1 cellular context compared by ENCODE assay signal in the genomic region with DNA sequence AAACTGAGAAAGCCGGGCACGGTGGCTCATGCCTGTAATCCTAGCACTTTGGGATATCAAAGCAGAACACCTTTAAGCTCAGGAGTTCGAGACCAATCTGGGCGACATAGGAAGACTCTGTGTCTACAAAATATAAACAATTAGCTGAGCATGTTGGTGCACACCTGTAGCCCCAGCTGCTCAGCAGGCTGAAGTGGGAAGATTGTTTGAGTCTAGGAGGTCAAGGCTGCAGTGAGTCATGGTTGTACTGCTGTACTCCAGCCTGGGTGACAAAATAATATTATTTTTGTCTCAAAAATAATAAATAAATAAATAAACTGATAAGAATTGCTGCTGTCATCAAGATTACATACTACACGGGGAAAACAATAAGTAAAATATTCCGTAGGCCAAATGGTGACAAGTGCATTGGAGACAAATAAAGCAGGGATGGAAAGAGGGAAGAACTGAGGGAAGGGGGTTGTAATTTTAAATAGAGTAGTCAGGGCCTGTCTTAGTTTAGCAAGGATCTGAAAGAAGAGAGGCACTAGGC.
TF ChIP-seq lines count a peak whose summit lies in the region.

No MANE protein-coding gene starts in this region.

TF ChIP-seq in HepG2, 621 proteins besides CTCF, POLR2A, EP300 and RAD21 (continued from another document and continues in another):
- TF ChIP-seq, protein P1, sequence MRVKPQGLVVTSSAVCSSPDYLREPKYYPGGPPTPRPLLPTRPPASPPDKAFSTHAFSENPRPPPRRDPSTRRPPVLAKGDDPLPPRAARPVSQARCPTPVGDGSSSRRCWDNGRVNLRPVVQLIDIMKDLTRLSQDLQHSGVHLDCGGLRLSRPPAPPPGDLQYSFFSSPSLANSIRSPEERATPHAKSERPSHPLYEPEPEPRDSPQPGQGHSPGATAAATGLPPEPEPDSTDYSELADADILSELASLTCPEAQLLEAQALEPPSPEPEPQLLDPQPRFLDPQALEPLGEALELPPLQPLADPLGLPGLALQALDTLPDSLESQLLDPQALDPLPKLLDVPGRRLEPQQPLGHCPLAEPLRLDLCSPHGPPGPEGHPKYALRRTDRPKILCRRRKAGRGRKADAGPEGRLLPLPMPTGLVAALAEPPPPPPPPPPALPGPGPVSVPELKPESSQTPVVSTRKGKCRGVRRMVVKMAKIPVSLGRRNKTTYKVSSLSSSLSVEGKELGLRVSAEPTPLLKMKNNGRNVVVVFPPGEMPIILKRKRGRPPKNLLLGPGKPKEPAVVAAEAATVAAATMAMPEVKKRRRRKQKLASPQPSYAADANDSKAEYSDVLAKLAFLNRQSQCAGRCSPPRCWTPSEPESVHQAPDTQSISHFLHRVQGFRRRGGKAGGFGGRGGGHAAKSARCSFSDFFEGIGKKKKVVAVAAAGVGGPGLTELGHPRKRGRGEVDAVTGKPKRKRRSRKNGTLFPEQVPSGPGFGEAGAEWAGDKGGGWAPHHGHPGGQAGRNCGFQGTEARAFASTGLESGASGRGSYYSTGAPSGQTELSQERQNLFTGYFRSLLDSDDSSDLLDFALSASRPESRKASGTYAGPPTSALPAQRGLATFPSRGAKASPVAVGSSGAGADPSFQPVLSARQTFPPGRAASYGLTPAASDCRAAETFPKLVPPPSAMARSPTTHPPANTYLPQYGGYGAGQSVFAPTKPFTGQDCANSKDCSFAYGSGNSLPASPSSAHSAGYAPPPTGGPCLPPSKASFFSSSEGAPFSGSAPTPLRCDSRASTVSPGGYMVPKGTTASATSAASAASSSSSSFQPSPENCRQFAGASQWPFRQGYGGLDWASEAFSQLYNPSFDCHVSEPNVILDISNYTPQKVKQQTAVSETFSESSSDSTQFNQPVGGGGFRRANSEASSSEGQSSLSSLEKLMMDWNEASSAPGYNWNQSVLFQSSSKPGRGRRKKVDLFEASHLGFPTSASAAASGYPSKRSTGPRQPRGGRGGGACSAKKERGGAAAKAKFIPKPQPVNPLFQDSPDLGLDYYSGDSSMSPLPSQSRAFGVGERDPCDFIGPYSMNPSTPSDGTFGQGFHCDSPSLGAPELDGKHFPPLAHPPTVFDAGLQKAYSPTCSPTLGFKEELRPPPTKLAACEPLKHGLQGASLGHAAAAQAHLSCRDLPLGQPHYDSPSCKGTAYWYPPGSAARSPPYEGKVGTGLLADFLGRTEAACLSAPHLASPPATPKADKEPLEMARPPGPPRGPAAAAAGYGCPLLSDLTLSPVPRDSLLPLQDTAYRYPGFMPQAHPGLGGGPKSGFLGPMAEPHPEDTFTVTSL (CRISPR knock-in tag; IDR thresholded peaks at IDR 0.05; ENCODE audit: borderline replicate concordance), result no peak; the same call in 1 of the 2 replicates
- TF ChIP-seq RXRB (CRISPR knock-in tag; IDR thresholded peaks at IDR 0.05; ENCODE audit: borderline replicate concordance) (peak; percentile 43; the same call in 1 of the 2 replicates), ZNF10 (CRISPR knock-in tag; IDR thresholded peaks at IDR 0.05; ENCODE audit: borderline replicate concordance, low read depth) (no peak), ZNF781 (CRISPR knock-in tag; IDR thresholded peaks at IDR 0.05; ENCODE audit: borderline replicate concordance, not compliant biosample characterization) (no peak), MED1 (CRISPR knock-in tag; IDR thresholded peaks at IDR 0.05) (peak; percentile 57), FOSL1 (CRISPR knock-in tag; IDR thresholded peaks at IDR 0.05; ENCODE audit: borderline replicate concordance) (peak; percentile 70; the same call in 1 of the 2 replicates), ATM (IDR thresholded peaks at IDR 0.05; ENCODE audit: borderline replicate concordance) (no peak), FOXP1 (IDR thresholded peaks at IDR 0.05) (no peak), FOXP1 (CRISPR knock-in tag; IDR thresholded peaks at IDR 0.05) (peak; percentile 79), MAFF (IDR thresholded peaks at IDR 0.05; ENCODE audit: low read depth, low read length) (peak; percentile 58), SALL1 (CRISPR knock-in tag; IDR thresholded peaks at IDR 0.05) (peak; percentile 92), ZNF230 (CRISPR knock-in tag; IDR thresholded peaks at IDR 0.05) (no peak), MXI1 (IDR thresholded peaks at IDR 0.05; ENCODE audit: borderline replicate concordance, low read depth, low read length) (0 out of 3 replicates have a peak, but pooled peaks have one; percentile 16), FOXA3 (CRISPR knock-in tag; IDR thresholded peaks at IDR 0.05) (peak; percentile 21; the same call in 1 of the 2 replicates), ZMAT3 (CRISPR knock-in tag; conservative IDR thresholded peaks at IDR 0.05) (no peak), MAFK (conservative IDR thresholded peaks at IDR 0.05 in 1 of 2, IDR thresholded peaks at IDR 0.05 in 1 of 2; ENCODE audit: low read length in 2 of 2) (peak; percentile 51 to 79; a peak in 3 of 4 replicates), ZNF569 (CRISPR knock-in tag; IDR thresholded peaks at IDR 0.05; ENCODE audit: borderline replicate concordance) (no peak), SMAD3 (CRISPR knock-in tag; IDR thresholded peaks at IDR 0.05) (0 out of 2 replicates have a peak, but pooled peaks have one; percentile 46), CENPX (CRISPR knock-in tag; IDR thresholded peaks at IDR 0.05) (no peak), NR2F1 (CRISPR knock-in tag; IDR thresholded peaks at IDR 0.05) (peak in 1 of 2 experiments; percentile 52; a peak in 1 of 4 replicates), KDM6A (CRISPR knock-in tag; IDR thresholded peaks at IDR 0.05; ENCODE audit: low read depth) (no peak), PPARG (CRISPR knock-in tag; conservative IDR thresholded peaks at IDR 0.05) (no peak), NR2F6 (IDR thresholded peaks at IDR 0.05) (peak; percentile 53; the same call in 1 of the 2 replicates), NR2F6 (CRISPR knock-in tag; IDR thresholded peaks at IDR 0.05) (peak; percentile 66), FOXO1 (CRISPR knock-in tag; IDR thresholded peaks at IDR 0.05) (peak; percentile 30; the same call in 1 of the 2 replicates), BORCS8-MEF2B (CRISPR knock-in tag; IDR thresholded peaks at IDR 0.05) (no peak), ZNF253 (CRISPR knock-in tag; IDR thresholded peaks at IDR 0.05; ENCODE audit: borderline replicate concordance) (no peak)
- TF ChIP-seq, protein P2, sequence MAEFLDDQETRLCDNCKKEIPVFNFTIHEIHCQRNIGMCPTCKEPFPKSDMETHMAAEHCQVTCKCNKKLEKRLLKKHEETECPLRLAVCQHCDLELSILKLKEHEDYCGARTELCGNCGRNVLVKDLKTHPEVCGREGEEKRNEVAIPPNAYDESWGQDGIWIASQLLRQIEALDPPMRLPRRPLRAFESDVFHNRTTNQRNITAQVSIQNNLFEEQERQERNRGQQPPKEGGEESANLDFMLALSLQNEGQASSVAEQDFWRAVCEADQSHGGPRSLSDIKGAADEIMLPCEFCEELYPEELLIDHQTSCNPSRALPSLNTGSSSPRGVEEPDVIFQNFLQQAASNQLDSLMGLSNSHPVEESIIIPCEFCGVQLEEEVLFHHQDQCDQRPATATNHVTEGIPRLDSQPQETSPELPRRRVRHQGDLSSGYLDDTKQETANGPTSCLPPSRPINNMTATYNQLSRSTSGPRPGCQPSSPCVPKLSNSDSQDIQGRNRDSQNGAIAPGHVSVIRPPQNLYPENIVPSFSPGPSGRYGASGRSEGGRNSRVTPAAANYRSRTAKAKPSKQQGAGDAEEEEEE (CRISPR knock-in tag; IDR thresholded peaks at IDR 0.05; ENCODE audit: borderline replicate concordance), result no peak
- TF ChIP-seq, protein P3, sequence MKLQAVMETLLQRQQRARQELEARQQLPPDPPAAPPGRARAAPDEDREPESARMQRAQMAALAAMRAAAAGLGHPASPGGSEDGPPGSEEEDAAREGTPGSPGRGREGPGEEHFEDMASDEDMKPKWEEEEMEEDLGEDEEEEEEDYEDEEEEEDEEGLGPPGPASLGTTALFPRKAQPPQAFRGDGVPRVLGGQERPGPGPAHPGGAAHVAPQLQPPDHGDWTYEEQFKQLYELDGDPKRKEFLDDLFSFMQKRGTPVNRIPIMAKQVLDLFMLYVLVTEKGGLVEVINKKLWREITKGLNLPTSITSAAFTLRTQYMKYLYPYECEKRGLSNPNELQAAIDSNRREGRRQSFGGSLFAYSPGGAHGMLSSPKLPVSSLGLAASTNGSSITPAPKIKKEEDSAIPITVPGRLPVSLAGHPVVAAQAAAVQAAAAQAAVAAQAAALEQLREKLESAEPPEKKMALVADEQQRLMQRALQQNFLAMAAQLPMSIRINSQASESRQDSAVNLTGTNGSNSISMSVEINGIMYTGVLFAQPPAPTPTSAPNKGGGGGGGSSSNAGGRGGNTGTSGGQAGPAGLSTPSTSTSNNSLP (IDR thresholded peaks at IDR 0.05; ENCODE audit: low read depth, low read length), result no peak
- TF ChIP-seq, protein P4, sequence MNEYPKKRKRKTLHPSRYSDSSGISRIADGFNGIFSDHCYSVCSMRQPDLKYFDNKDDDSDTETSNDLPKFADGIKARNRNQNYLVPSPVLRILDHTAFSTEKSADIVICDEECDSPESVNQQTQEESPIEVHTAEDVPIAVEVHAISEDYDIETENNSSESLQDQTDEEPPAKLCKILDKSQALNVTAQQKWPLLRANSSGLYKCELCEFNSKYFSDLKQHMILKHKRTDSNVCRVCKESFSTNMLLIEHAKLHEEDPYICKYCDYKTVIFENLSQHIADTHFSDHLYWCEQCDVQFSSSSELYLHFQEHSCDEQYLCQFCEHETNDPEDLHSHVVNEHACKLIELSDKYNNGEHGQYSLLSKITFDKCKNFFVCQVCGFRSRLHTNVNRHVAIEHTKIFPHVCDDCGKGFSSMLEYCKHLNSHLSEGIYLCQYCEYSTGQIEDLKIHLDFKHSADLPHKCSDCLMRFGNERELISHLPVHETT (CRISPR knock-in tag; conservative IDR thresholded peaks at IDR 0.05), result no peak
- TF ChIP-seq, protein P5, sequence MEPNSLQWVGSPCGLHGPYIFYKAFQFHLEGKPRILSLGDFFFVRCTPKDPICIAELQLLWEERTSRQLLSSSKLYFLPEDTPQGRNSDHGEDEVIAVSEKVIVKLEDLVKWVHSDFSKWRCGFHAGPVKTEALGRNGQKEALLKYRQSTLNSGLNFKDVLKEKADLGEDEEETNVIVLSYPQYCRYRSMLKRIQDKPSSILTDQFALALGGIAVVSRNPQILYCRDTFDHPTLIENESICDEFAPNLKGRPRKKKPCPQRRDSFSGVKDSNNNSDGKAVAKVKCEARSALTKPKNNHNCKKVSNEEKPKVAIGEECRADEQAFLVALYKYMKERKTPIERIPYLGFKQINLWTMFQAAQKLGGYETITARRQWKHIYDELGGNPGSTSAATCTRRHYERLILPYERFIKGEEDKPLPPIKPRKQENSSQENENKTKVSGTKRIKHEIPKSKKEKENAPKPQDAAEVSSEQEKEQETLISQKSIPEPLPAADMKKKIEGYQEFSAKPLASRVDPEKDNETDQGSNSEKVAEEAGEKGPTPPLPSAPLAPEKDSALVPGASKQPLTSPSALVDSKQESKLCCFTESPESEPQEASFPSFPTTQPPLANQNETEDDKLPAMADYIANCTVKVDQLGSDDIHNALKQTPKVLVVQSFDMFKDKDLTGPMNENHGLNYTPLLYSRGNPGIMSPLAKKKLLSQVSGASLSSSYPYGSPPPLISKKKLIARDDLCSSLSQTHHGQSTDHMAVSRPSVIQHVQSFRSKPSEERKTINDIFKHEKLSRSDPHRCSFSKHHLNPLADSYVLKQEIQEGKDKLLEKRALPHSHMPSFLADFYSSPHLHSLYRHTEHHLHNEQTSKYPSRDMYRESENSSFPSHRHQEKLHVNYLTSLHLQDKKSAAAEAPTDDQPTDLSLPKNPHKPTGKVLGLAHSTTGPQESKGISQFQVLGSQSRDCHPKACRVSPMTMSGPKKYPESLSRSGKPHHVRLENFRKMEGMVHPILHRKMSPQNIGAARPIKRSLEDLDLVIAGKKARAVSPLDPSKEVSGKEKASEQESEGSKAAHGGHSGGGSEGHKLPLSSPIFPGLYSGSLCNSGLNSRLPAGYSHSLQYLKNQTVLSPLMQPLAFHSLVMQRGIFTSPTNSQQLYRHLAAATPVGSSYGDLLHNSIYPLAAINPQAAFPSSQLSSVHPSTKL (CRISPR knock-in tag; IDR thresholded peaks at IDR 0.05), result peak; percentile 75
- TF ChIP-seq, protein P6, sequence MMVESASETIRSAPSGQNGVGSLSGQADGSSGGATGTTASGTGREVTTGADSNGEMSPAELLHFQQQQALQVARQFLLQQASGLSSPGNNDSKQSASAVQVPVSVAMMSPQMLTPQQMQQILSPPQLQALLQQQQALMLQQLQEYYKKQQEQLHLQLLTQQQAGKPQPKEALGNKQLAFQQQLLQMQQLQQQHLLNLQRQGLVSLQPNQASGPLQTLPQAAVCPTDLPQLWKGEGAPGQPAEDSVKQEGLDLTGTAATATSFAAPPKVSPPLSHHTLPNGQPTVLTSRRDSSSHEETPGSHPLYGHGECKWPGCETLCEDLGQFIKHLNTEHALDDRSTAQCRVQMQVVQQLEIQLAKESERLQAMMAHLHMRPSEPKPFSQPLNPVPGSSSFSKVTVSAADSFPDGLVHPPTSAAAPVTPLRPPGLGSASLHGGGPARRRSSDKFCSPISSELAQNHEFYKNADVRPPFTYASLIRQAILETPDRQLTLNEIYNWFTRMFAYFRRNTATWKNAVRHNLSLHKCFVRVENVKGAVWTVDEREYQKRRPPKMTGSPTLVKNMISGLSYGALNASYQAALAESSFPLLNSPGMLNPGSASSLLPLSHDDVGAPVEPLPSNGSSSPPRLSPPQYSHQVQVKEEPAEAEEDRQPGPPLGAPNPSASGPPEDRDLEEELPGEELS (CRISPR knock-in tag; IDR thresholded peaks at IDR 0.05), result peak; percentile 53
- TF ChIP-seq, protein P7, sequence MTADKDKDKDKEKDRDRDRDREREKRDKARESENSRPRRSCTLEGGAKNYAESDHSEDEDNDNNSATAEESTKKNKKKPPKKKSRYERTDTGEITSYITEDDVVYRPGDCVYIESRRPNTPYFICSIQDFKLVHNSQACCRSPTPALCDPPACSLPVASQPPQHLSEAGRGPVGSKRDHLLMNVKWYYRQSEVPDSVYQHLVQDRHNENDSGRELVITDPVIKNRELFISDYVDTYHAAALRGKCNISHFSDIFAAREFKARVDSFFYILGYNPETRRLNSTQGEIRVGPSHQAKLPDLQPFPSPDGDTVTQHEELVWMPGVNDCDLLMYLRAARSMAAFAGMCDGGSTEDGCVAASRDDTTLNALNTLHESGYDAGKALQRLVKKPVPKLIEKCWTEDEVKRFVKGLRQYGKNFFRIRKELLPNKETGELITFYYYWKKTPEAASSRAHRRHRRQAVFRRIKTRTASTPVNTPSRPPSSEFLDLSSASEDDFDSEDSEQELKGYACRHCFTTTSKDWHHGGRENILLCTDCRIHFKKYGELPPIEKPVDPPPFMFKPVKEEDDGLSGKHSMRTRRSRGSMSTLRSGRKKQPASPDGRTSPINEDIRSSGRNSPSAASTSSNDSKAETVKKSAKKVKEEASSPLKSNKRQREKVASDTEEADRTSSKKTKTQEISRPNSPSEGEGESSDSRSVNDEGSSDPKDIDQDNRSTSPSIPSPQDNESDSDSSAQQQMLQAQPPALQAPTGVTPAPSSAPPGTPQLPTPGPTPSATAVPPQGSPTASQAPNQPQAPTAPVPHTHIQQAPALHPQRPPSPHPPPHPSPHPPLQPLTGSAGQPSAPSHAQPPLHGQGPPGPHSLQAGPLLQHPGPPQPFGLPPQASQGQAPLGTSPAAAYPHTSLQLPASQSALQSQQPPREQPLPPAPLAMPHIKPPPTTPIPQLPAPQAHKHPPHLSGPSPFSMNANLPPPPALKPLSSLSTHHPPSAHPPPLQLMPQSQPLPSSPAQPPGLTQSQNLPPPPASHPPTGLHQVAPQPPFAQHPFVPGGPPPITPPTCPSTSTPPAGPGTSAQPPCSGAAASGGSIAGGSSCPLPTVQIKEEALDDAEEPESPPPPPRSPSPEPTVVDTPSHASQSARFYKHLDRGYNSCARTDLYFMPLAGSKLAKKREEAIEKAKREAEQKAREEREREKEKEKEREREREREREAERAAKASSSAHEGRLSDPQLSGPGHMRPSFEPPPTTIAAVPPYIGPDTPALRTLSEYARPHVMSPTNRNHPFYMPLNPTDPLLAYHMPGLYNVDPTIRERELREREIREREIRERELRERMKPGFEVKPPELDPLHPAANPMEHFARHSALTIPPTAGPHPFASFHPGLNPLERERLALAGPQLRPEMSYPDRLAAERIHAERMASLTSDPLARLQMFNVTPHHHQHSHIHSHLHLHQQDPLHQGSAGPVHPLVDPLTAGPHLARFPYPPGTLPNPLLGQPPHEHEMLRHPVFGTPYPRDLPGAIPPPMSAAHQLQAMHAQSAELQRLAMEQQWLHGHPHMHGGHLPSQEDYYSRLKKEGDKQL (CRISPR knock-in tag; IDR thresholded peaks at IDR 0.05; ENCODE audit: low read depth), result no peak
